ENCODE assay signal across 20 cellular contexts in genomic region chr21:44714905-44715304, GRCh38. TPM values are rescaled to one million over a fixed set of nuclear protein-coding genes. Genes with fewer than 3 reads are reported as not detected.
DNase-seq lines count a peak whose midpoint lies in the region; ATAC-seq and TF ChIP-seq lines count a peak whose summit lies in the region.
"Had no signal": no experiment of that assay in that cellular context is flagged by ENCODE, and none has a peak within 500 bp of the region (broad histone marks: within the 10 kb centered on the region; RNA-seq: fewer than 3 reads in every experiment).

No MANE protein-coding gene starts in this region.

- POLR2A ChIA-PET in SK-N-SH (lab: Yijun Ruan, JAX): no interaction called here

- no peak overlapping the region for H3K9ac ChIP-seq in SK-N-SH
- no peak overlapping the region for H3K9ac ChIP-seq in MM.1S (ENCODE audit: low read length)
- H3K9ac ChIP-seq in neural progenitor cell: no peak overlapping the region

- DNase-seq in SK-N-SH (peak; percentile 2), MM.1S (no peak), ecto neural progenitor cell (ENCODE audit: low spot score) (peak; percentile 38), neural progenitor cell (ENCODE audit: low spot score) (no peak)
- no peak for DNase-seq in effector memory CD8-positive, alpha-beta T cell
- DNase-seq: AML-193, DMS79, NCI-H1105, NCI-H2081 treated with DMSO at 0.1 percent for 48 hours, NCI-H510A, NCI-H774, OCI-M1, SHP77 had no signal

- CTCF ChIA-PET in SK-N-SH (lab: Yijun Ruan, JAX): interaction anchor here (0.7 kb wide), 1 partner anchor 205 kb away, joined by 3 read pairs; no protein-coding TSS in a partner anchor

- H3K79me2 ChIP-seq in SK-N-SH (ENCODE audit: insufficient read depth) (no peaks in the 10 kb centered on the region), MM.1S (ENCODE audit: low read length) (no peaks in the 10 kb centered on the region), neural progenitor cell (ENCODE audit: low read depth) (no peaks in the 10 kb centered on the region)

- H3K27me3 ChIP-seq in SK-N-SH (ENCODE audit: insufficient read depth): peaks cover 57% of the 10 kb centered on the region
- H3K27me3 ChIP-seq in MM.1S (replicated peaks; ENCODE audit: insufficient read depth, low read length): peaks cover 93% of the 10 kb centered on the region
- peaks cover 51% of the 10 kb centered on the region for H3K27me3 ChIP-seq in neural progenitor cell

- no peaks in the 10 kb centered on the region for H3K9me3 ChIP-seq in SK-N-SH
- no peaks in the 10 kb centered on the region for H3K9me3 ChIP-seq in MM.1S (replicated peaks; ENCODE audit: insufficient read depth, low read length)
- no peaks in the 10 kb centered on the region for H3K9me3 ChIP-seq in neural progenitor cell (ENCODE audit: low read depth)
- H3K9me3 ChIP-seq: HAP-1 had no signal

- TF ChIP-seq CTCF in SK-N-SH (IDR thresholded peaks at IDR 0.05) (no peak), MM.1S (IDR thresholded peaks at IDR 0.05; ENCODE audit: low read length) (no peak), neural progenitor cell (IDR thresholded peaks at IDR 0.05) (no peak)

- 4% methylated on average over 8 of the region's 8 CpGs for WGBS in SK-N-SH (ENCODE audit: low lambda C conversion rate)

- ATAC-seq in SK-N-SH treated with all-trans-retinoic acid at 6 μM for 48 hours: no peak
- no peak for ATAC-seq in GM18907 (IDR thresholded peaks at IDR 0.05; ENCODE audit: unreplicated experiment)
- no peak for ATAC-seq in HG02970 (IDR thresholded peaks at IDR 0.05; ENCODE audit: low FRiP score, unreplicated experiment)
- ATAC-seq in effector memory CD8-positive, alpha-beta T cell (replicated peaks): no peak

- H3K4me1 Mint-ChIP-seq in neural progenitor cell: peaks cover 15% of the 10 kb centered on the region
- H3K4me1 Mint-ChIP-seq in effector memory CD8-positive, alpha-beta T cell (ENCODE audit: low read depth in 2 of 2): peaks cover 9 to 22% of the 10 kb centered on the region in 2 donors
- H3K4me1 Mint-ChIP-seq: CD14-positive monocyte had no signal

- H3K36me3 Mint-ChIP-seq in neural progenitor cell: no peaks in the 10 kb centered on the region
- no peaks in the 10 kb centered on the region for H3K36me3 Mint-ChIP-seq in effector memory CD8-positive, alpha-beta T cell (ENCODE audit: insufficient read depth)

- H3K4me3 Mint-ChIP-seq in neural progenitor cell: no peak overlapping the region
- H3K4me3 Mint-ChIP-seq in effector memory CD8-positive, alpha-beta T cell: no peak overlapping the region

- H3K36me3 ChIP-seq in SK-N-SH (replicated peaks in 1 of 2; ENCODE audit: control insufficient read depth in 1 of 2, insufficient read depth in 2 of 2, low read length in 1 of 2) (no peaks in the 10 kb centered on the region), MM.1S (replicated peaks; ENCODE audit: insufficient read depth, low read length) (no peaks in the 10 kb centered on the region), neural progenitor cell (no peaks in the 10 kb centered on the region)
- H3K36me3 ChIP-seq: HAP-1 had no signal

- H3K4me1 ChIP-seq in SK-N-SH (ENCODE audit: control insufficient read depth in 1 of 2, insufficient read depth in 2 of 2, low read depth in 1 of 2, low read length in 1 of 2): no peaks in the 10 kb centered on the region; a peak in 1 of 4 replicates
- H3K4me1 ChIP-seq in MM.1S (ENCODE audit: low read length): no peaks in the 10 kb centered on the region
- peaks cover 43% of the 10 kb centered on the region for H3K4me1 ChIP-seq in neural progenitor cell
- H3K4me1 ChIP-seq: HAP-1 had no signal

- H3K4me2 ChIP-seq in SK-N-SH: no peak overlapping the region
- H3K4me2 ChIP-seq in MM.1S (ENCODE audit: low read depth, low read length): peak overlapping the region; percentile 16
- H3K4me2 ChIP-seq in neural progenitor cell: peak overlapping the region; percentile 8

- H2AFZ ChIP-seq in SK-N-SH (ENCODE audit: low read depth) (no peak overlapping the region), MM.1S (ENCODE audit: low read length) (no peak overlapping the region), neural progenitor cell (replicated peaks) (no peak overlapping the region)

- no peak for TF ChIP-seq RAD21 in SK-N-SH (IDR thresholded peaks at IDR 0.05; ENCODE audit: low read length)

- H3K27ac ChIP-seq in SK-N-SH (ENCODE audit: low read depth in 2 of 2, low read length in 1 of 2): no peak overlapping the region
- no peak overlapping the region for H3K27ac ChIP-seq in MM.1S (ENCODE audit: low read length)
- no peak overlapping the region for H3K27ac ChIP-seq in neural progenitor cell
- H3K27ac ChIP-seq: 22Rv1 had no signal

- no peaks in the 10 kb centered on the region for H3K9me3 Mint-ChIP-seq in neural progenitor cell
- H3K9me3 Mint-ChIP-seq in effector memory CD8-positive, alpha-beta T cell: no peaks in the 10 kb centered on the region

- H3K4me3 ChIP-seq in SK-N-SH (ENCODE audit: low read depth in 2 of 2, low read length in 1 of 2) (no peak overlapping the region), MM.1S (ENCODE audit: low read length) (0 out of 2 replicates have a peak overlapping the region, but pooled peaks have one; percentile 0), neural progenitor cell (no peak overlapping the region)
- H3K4me3 ChIP-seq: HAP-1 had no signal

- H3K27ac Mint-ChIP-seq in neural progenitor cell: no peak overlapping the region
- H3K27ac Mint-ChIP-seq in effector memory CD8-positive, alpha-beta T cell: no peak overlapping the region

- TF ChIP-seq EP300 in SK-N-SH (IDR thresholded peaks at IDR 0.05; ENCODE audit: borderline replicate concordance in 1 of 2, low read depth in 1 of 2, low read length in 1 of 2): no peak

- H4K20me1 ChIP-seq in SK-N-SH (ENCODE audit: insufficient read depth): no peaks in the 10 kb centered on the region
- H4K20me1 ChIP-seq in MM.1S (ENCODE audit: insufficient read depth, low read length): no peaks in the 10 kb centered on the region
- peaks cover 26% of the 10 kb centered on the region for H4K20me1 ChIP-seq in neural progenitor cell (ENCODE audit: low read depth)

- no peaks in the 10 kb centered on the region for H3K9me2 ChIP-seq in SK-N-SH
- no peaks in the 10 kb centered on the region for H3K9me2 ChIP-seq in MM.1S (replicated peaks; ENCODE audit: insufficient read depth, low read length)

- H3F3A ChIP-seq in SK-N-SH (replicated peaks; ENCODE audit: insufficient read depth): no peaks in the 10 kb centered on the region
- H3F3A ChIP-seq in MM.1S (ENCODE audit: insufficient read depth, low read length): no peaks in the 10 kb centered on the region
- peaks cover 12% of the 10 kb centered on the region for H3F3A ChIP-seq in neural progenitor cell (ENCODE audit: low read depth)

- peaks cover 50% of the 10 kb centered on the region for H3K27me3 Mint-ChIP-seq in neural progenitor cell (ENCODE audit: insufficient read depth, low read depth)
- peaks cover 67 to 80% of the 10 kb centered on the region in 2 donors for H3K27me3 Mint-ChIP-seq in effector memory CD8-positive, alpha-beta T cell

TF ChIP-seq in SK-N-SH, 30 proteins besides CTCF, POLR2A, EP300 and RAD21 (continues in another document):
- no peak for TF ChIP-seq NRF1 (IDR thresholded peaks at IDR 0.05; ENCODE audit: low read depth, low read length)
- no peak for TF ChIP-seq MEF2A (IDR thresholded peaks at IDR 0.05; ENCODE audit: borderline replicate concordance, low read depth)
- TF ChIP-seq TAF1 (IDR thresholded peaks at IDR 0.05; ENCODE audit: borderline replicate concordance, low read depth, low read length): no peak
- no peak for TF ChIP-seq FOSL2 (IDR thresholded peaks at IDR 0.05; ENCODE audit: borderline replicate concordance, low read depth)
- TF ChIP-seq GATA2 (CRISPR knock-in tag; IDR thresholded peaks at IDR 0.05): no peak

TF ChIP-seq in SK-N-SH treated with all-trans-retinoic acid at 6 μM for 48 hours, 23 proteins besides CTCF, POLR2A, EP300 and RAD21:
- TF ChIP-seq TCF4 (CRISPR knock-in tag; IDR thresholded peaks at IDR 0.05; ENCODE audit: borderline replicate concordance) (no peak), CREB5 (CRISPR knock-in tag; IDR thresholded peaks at IDR 0.05; ENCODE audit: low read depth) (no peak), ISL1 (CRISPR knock-in tag; IDR thresholded peaks at IDR 0.05) (no peak), ESRRG (CRISPR knock-in tag; IDR thresholded peaks at IDR 0.05) (no peak)
TF ChIP-seq in SK-N-SH treated with all-trans-retinoic acid at 6 μM for 48 hours: peak in this region for 0.

RNA-seq across cellular contexts. Expression of gene TSPEAR, which starts 3.5 kb away (rescaled TPM):
- polyA plus RNA-seq in SK-N-SH (2012; rRNA removed): 0.03 and 0.08 TPM in 2 replicates
- polyA plus RNA-seq in SK-N-SH (2012; cell fraction: cytosol; rRNA removed): 0.01 and 0.04 TPM in 2 replicates
- polyA plus RNA-seq in SK-N-SH (2012; cell fraction: nucleus; rRNA removed): 0.47 and 0.67 TPM in 2 replicates
- total RNA-seq in neural progenitor cell (ENCODE audit: low replicate concordance): not detected in 2 replicates
- total RNA-seq: RPMI7951 had no signal
- polyA plus RNA-seq: CD14-positive monocyte had no signal

RNA-seq across cellular contexts. Expression of gene KRTAP10-12, which starts 17.9 kb away (rescaled TPM):
- polyA plus RNA-seq in SK-N-SH (2012; rRNA removed): not detected in 2 replicates
- polyA plus RNA-seq in SK-N-SH (2012; cell fraction: cytosol; rRNA removed): not detected in 2 replicates
- not detected in 2 replicates for polyA plus RNA-seq in SK-N-SH (2012; cell fraction: nucleus; rRNA removed)
- total RNA-seq in neural progenitor cell (ENCODE audit: low replicate concordance): not detected in 2 replicates
- total RNA-seq: RPMI7951 had no signal
- polyA plus RNA-seq: CD14-positive monocyte had no signal

RNA-seq across cellular contexts. Expression of gene KRTAP12-1, which starts 32.9 kb away (rescaled TPM):
- polyA plus RNA-seq in SK-N-SH (2012; rRNA removed): not detected in 2 replicates
- not detected in 2 replicates for polyA plus RNA-seq in SK-N-SH (2012; cell fraction: cytosol; rRNA removed)
- polyA plus RNA-seq in SK-N-SH (2012; cell fraction: nucleus; rRNA removed): not detected in 2 replicates
- not detected in 2 replicates for total RNA-seq in neural progenitor cell (ENCODE audit: low replicate concordance)
- total RNA-seq: RPMI7951 had no signal
- polyA plus RNA-seq: CD14-positive monocyte had no signal

RNA-seq across cellular contexts. Expression of gene KRTAP12-2, which starts 48.2 kb away (rescaled TPM):
- not detected in 2 replicates for polyA plus RNA-seq in SK-N-SH (2012; rRNA removed)
- not detected in 2 replicates for polyA plus RNA-seq in SK-N-SH (2012; cell fraction: cytosol; rRNA removed)
- polyA plus RNA-seq in SK-N-SH (2012; cell fraction: nucleus; rRNA removed): not detected in 2 replicates
- total RNA-seq in neural progenitor cell (ENCODE audit: low replicate concordance): not detected in 2 replicates
- total RNA-seq: RPMI7951 had no signal
- polyA plus RNA-seq: CD14-positive monocyte had no signal

RNA-seq across cellular contexts. Expression of gene KRTAP12-3, which starts 57.2 kb away (rescaled TPM):
- polyA plus RNA-seq in SK-N-SH (2012; rRNA removed): not detected in 2 replicates
- not detected in 2 replicates for polyA plus RNA-seq in SK-N-SH (2012; cell fraction: cytosol; rRNA removed)
- not detected in 2 replicates for polyA plus RNA-seq in SK-N-SH (2012; cell fraction: nucleus; rRNA removed)
- total RNA-seq in neural progenitor cell (ENCODE audit: low replicate concordance): not detected in 2 replicates
- total RNA-seq: RPMI7951 had no signal
- polyA plus RNA-seq: CD14-positive monocyte had no signal

Comparison
In these comparisons a context has a peak if more than half of its experiments do, and no peak if none do; other contexts are left out.
1. DNase-seq: peak in SK-N-SH (single experiment) and ecto neural progenitor cell (single experiment); none in MM.1S (single experiment), neural progenitor cell (single experiment) and effector memory CD8-positive, alpha-beta T cell (0 of 3).